Comparison of ENCODE assay signal across 9 cellular contexts in genomic region chr19:611506-611869, GRCh38. TPM values are rescaled to one million over a fixed set of nuclear protein-coding genes. Genes with fewer than 3 reads are reported as not detected.
DNase-seq lines count a peak whose midpoint lies in the region; ATAC-seq, FAIRE-seq and TF ChIP-seq lines count a peak whose summit lies in the region.
"Had no signal": no experiment of that assay in that cellular context is flagged by ENCODE, and none has a peak within 500 bp of the region (broad histone marks: within the 10 kb centered on the region; RNA-seq: fewer than 3 reads in every experiment).

No MANE protein-coding gene starts in this region.

- ATAC-seq in A549, result peak in 1 of 2 experiments; percentile 14; a peak in 3 of 6 replicates
- ATAC-seq in memory B cell (ENCODE audit: low read depth), result no peak
- ATAC-seq in HG02798 (IDR thresholded peaks at IDR 0.05; ENCODE audit: poor library complexity, unreplicated experiment), result no peak
- no peak for ATAC-seq in HG02938 (IDR thresholded peaks at IDR 0.05; ENCODE audit: unreplicated experiment)
- no peak for ATAC-seq in GM21367 (IDR thresholded peaks at IDR 0.05; ENCODE audit: unreplicated experiment)

- H3K9me3 ChIP-seq in A549, result no peaks in the 10 kb centered on the region

- peak overlapping the region; percentile 72 to 86 for H3K27ac ChIP-seq in A549
- H3K27ac ChIP-seq: VCaP had no signal

- H3K36me3 Mint-ChIP-seq in activated T-helper 2 cell treated with anti-CD3 and anti-CD28 coated beads, Interferon-gamma antibody, Interleukin-2, Interleukin-4, amounts not matched to agents 10 μg/mL and 5 μg/mL and 100 μg/mL, durations not matched to agents 14 hours and 24 hours and 36 hours (ENCODE audit: low read depth), result peaks cover 19% of the 10 kb centered on the region
- H3K36me3 Mint-ChIP-seq in memory B cell, result peaks cover 7% of the 10 kb centered on the region

- CTCF ChIA-PET in A549 (lab: Yijun Ruan, JAX), result interaction anchor here (1.7 kb wide), 1 partner anchor 12 kb away, joined by 4 read pairs; no protein-coding TSS in a partner anchor

- peaks cover 40% of the 10 kb centered on the region for H3K4me1 ChIP-seq in A549

- peak overlapping the region; percentile 97 for H3K27ac Mint-ChIP-seq in activated T-helper 2 cell treated with anti-CD3 and anti-CD28 coated beads, Interferon-gamma antibody, Interleukin-2, Interleukin-4, amounts not matched to agents 10 μg/mL and 5 μg/mL and 100 μg/mL, durations not matched to agents 14 hours and 24 hours and 36 hours
- peak overlapping the region; percentile 24 for H3K27ac Mint-ChIP-seq in memory B cell

- no peak for TF ChIP-seq CTCF in A549 (IDR thresholded peaks at IDR 0.05)

- peak overlapping the region; percentile 88 for H3K4me3 Mint-ChIP-seq in activated T-helper 2 cell treated with anti-CD3 and anti-CD28 coated beads, Interferon-gamma antibody, Interleukin-2, Interleukin-4, amounts not matched to agents 10 μg/mL and 5 μg/mL and 100 μg/mL, durations not matched to agents 14 hours and 24 hours and 36 hours (ENCODE audit: low read depth)
- H3K4me3 Mint-ChIP-seq in memory B cell, result peak overlapping the region; percentile 67

- peak overlapping the region; percentile 44; the same call in 1 of the 3 replicates for H3K4me2 ChIP-seq in A549

- TF ChIP-seq EP300 in A549 (IDR thresholded peaks at IDR 0.05), result no peak

- no peak for FAIRE-seq in A549 (lab: Jason Lieb, UNC)

- peaks cover 11% of the 10 kb centered on the region for H3K4me1 Mint-ChIP-seq in activated T-helper 2 cell treated with anti-CD3 and anti-CD28 coated beads, Interferon-gamma antibody, Interleukin-2, Interleukin-4, amounts not matched to agents 10 μg/mL and 5 μg/mL and 100 μg/mL, durations not matched to agents 14 hours and 24 hours and 36 hours (ENCODE audit: low read depth)
- H3K4me1 Mint-ChIP-seq in memory B cell, result peaks cover 10% of the 10 kb centered on the region

- TF ChIP-seq POLR2A in A549 (IDR thresholded peaks at IDR 0.05; ENCODE audit: low read length), result no peak

- no peak overlapping the region for H3K4me3 ChIP-seq in A549

- H3K27me3 Mint-ChIP-seq in activated T-helper 2 cell treated with anti-CD3 and anti-CD28 coated beads, Interferon-gamma antibody, Interleukin-2, Interleukin-4, amounts not matched to agents 10 μg/mL and 5 μg/mL and 100 μg/mL, durations not matched to agents 14 hours and 24 hours and 36 hours (ENCODE audit: low read depth), result no peaks in the 10 kb centered on the region
- H3K27me3 Mint-ChIP-seq in memory B cell, result peaks cover 2% of the 10 kb centered on the region

- TF ChIP-seq RAD21 in A549 (conservative IDR thresholded peaks at IDR 0.05 in 1 of 2, IDR thresholded peaks at IDR 0.05 in 1 of 2), result no peak

- WGBS in A549 (ENCODE audit: missing lambda C conversion rate), result 47% methylated on average over 12 of the region's 12 CpGs

- DNase-seq in A549 (ENCODE audit: low read depth in 1 of 2, low spot score in 1 of 2) (no peak), M059J (ENCODE audit: low read depth) (peak; percentile 100), memory B cell (ENCODE audit: low spot score in 2 of 2) (no peak), NCI-H2196 treated with DMSO at 0.1 percent for 48 hours (lab: John Stamatoyannopoulos, UW; ENCODE audit: unreplicated experiment) (no peak)
- no peak for DNase-seq in activated T-helper 2 cell treated with anti-CD3 and anti-CD28 coated beads, Interferon-gamma antibody, Interleukin-2, Interleukin-4, amounts not matched to agents 10 μg/mL and 5 μg/mL and 100 μg/mL, durations not matched to agents 14 hours and 24 hours and 36 hours (ENCODE audit: low spot score)

- H3K9me3 Mint-ChIP-seq in activated T-helper 2 cell treated with anti-CD3 and anti-CD28 coated beads, Interferon-gamma antibody, Interleukin-2, Interleukin-4, amounts not matched to agents 10 μg/mL and 5 μg/mL and 100 μg/mL, durations not matched to agents 14 hours and 24 hours and 36 hours, result no peaks in the 10 kb centered on the region
- H3K9me3 Mint-ChIP-seq in memory B cell, result no peaks in the 10 kb centered on the region

- intact Hi-C loops in activated T-helper 2 cell treated with anti-CD3 and anti-CD28 coated beads, Interferon-gamma antibody, Interleukin-2, Interleukin-4, amounts not matched to agents 10 μg/mL and 5 μg/mL and 100 μg/mL, durations not matched to agents 14 hours and 24 hours and 36 hours (cut with micrococcal nuclease), result loop anchor here (2.0 kb wide), 1 partner anchor 21 kb away; the partner anchor contains the start of gene POLRMT

- POLR2A ChIA-PET in A549 (lab: Yijun Ruan, JAX), result interaction anchor here (0.5 kb wide), 1 partner anchor 20 kb away, joined by 5 read pairs; no protein-coding TSS in a partner anchor

TF ChIP-seq in A549, 52 proteins besides CTCF, POLR2A, EP300 and RAD21:
- TF ChIP-seq CHD4 (IDR thresholded peaks at IDR 0.05; ENCODE audit: borderline replicate concordance) (no peak), TP53 (CRISPR knock-in tag; IDR thresholded peaks at IDR 0.05) (no peak), FOSL2 (IDR thresholded peaks at IDR 0.05) (no peak), FOSL2 (CRISPR knock-in tag; IDR thresholded peaks at IDR 0.05) (peak; percentile 24; the same call in 1 of the 2 replicates)
TF ChIP-seq in A549: peak in this region for 1.

RNA-seq across cellular contexts. Expression of gene HCN2, which starts 21.8 kb away (rescaled TPM):
- polyA plus RNA-seq in A549 (2011; rRNA removed), result 2.7 and 7.1 TPM in 2 replicates
- 11.4 and 16.3 TPM in 2 replicates for polyA plus RNA-seq in A549 (2012; cell fraction: cytosol; rRNA removed)
- polyA plus RNA-seq in A549 (2012; cell fraction: nucleus; rRNA removed), result 13.9 and 20.2 TPM in 2 replicates
- polyA plus RNA-seq in A549 (2017; fragmentation: RNase III; extraction: RNeasy Plus Mini Kit Qiagen cat#74134 plus additional on column Dnase treatment), result 23.2 to 24.8 TPM (median 24.7 TPM) in 3 replicates
- polyA minus RNA-seq in A549 (2011; rRNA and poly(A)+ RNA removed), result 15.7 and 22.3 TPM in 2 replicates
- 0.42 and 1.4 TPM in 2 replicates for total RNA-seq in M059J (2014; rRNA removed; shearing (Covaris generic))
- 0.52 and 0.64 TPM in 2 replicates for total RNA-seq in activated T-helper 2 cell treated with anti-CD3 and anti-CD28 coated beads, Interferon-gamma antibody, Interleukin-2, Interleukin-4, amounts not matched to agents 10 μg/mL and 5 μg/mL and 100 μg/mL, durations not matched to agents 14 hours and 24 hours and 36 hours

RNA-seq across cellular contexts. Expression of gene POLRMT, which starts 21.8 kb away (rescaled TPM):
- polyA plus RNA-seq in A549 (2011; rRNA removed), result 41.9 and 59.8 TPM in 2 replicates
- polyA plus RNA-seq in A549 (2012; cell fraction: cytosol; rRNA removed), result 58.8 and 76.2 TPM in 2 replicates
- polyA plus RNA-seq in A549 (2012; cell fraction: nucleus; rRNA removed), result 187 and 288 TPM in 2 replicates
- 65.0 to 68.8 TPM (median 66.5 TPM) in 3 replicates for polyA plus RNA-seq in A549 (2017; fragmentation: RNase III; extraction: RNeasy Plus Mini Kit Qiagen cat#74134 plus additional on column Dnase treatment)
- 192 and 233 TPM in 2 replicates for polyA minus RNA-seq in A549 (2011; rRNA and poly(A)+ RNA removed)
- total RNA-seq in M059J (2014; rRNA removed; shearing (Covaris generic)), result 16.4 and 25.5 TPM in 2 replicates
- total RNA-seq in activated T-helper 2 cell treated with anti-CD3 and anti-CD28 coated beads, Interferon-gamma antibody, Interleukin-2, Interleukin-4, amounts not matched to agents 10 μg/mL and 5 μg/mL and 100 μg/mL, durations not matched to agents 14 hours and 24 hours and 36 hours, result 90.1 and 94.7 TPM in 2 replicates

RNA-seq across cellular contexts. Expression of gene FGF22, which starts 28.2 kb away (rescaled TPM):
- polyA plus RNA-seq in A549 (2011; rRNA removed) (0.13 TPM in 1 of 2 replicates, not detected in the other), A549 (2017; fragmentation: RNase III; extraction: RNeasy Plus Mini Kit Qiagen cat#74134 plus additional on column Dnase treatment) (0.79 to 1.1 TPM (median 1.0 TPM) in 3 replicates)
- 0.28 and 0.39 TPM in 2 replicates for polyA plus RNA-seq in A549 (2012; cell fraction: cytosol; rRNA removed)
- 1.5 and 1.7 TPM in 2 replicates for polyA plus RNA-seq in A549 (2012; cell fraction: nucleus; rRNA removed)
- not detected in 2 replicates for polyA minus RNA-seq in A549 (2011; rRNA and poly(A)+ RNA removed)
- total RNA-seq in M059J (2014; rRNA removed; shearing (Covaris generic)), result not detected in 2 replicates
- total RNA-seq in activated T-helper 2 cell treated with anti-CD3 and anti-CD28 coated beads, Interferon-gamma antibody, Interleukin-2, Interleukin-4, amounts not matched to agents 10 μg/mL and 5 μg/mL and 100 μg/mL, durations not matched to agents 14 hours and 24 hours and 36 hours, result not detected in 2 replicates

RNA-seq across cellular contexts. Expression of gene BSG, which starts 39.1 kb away (rescaled TPM):
- polyA plus RNA-seq in A549 (2011; rRNA removed) (237 and 285 TPM in 2 replicates), A549 (2017; fragmentation: RNase III; extraction: RNeasy Plus Mini Kit Qiagen cat#74134 plus additional on column Dnase treatment) (528 to 583 TPM (median 579 TPM) in 3 replicates)
- 453 and 544 TPM in 2 replicates for polyA plus RNA-seq in A549 (2012; cell fraction: cytosol; rRNA removed)
- polyA plus RNA-seq in A549 (2012; cell fraction: nucleus; rRNA removed), result 893 and 1,029 TPM in 2 replicates
- polyA minus RNA-seq in A549 (2011; rRNA and poly(A)+ RNA removed), result 251 and 294 TPM in 2 replicates
- total RNA-seq in M059J (2014; rRNA removed; shearing (Covaris generic)), result 961 and 1,106 TPM in 2 replicates
- total RNA-seq in activated T-helper 2 cell treated with anti-CD3 and anti-CD28 coated beads, Interferon-gamma antibody, Interleukin-2, Interleukin-4, amounts not matched to agents 10 μg/mL and 5 μg/mL and 100 μg/mL, durations not matched to agents 14 hours and 24 hours and 36 hours, result 300 and 304 TPM in 2 replicates

RNA-seq across cellular contexts. Expression of gene RNF126, which starts 51.5 kb away (rescaled TPM):
- polyA plus RNA-seq in A549 (2011; rRNA removed) (3.1 and 4.9 TPM in 2 replicates), A549 (2017; fragmentation: RNase III; extraction: RNeasy Plus Mini Kit Qiagen cat#74134 plus additional on column Dnase treatment) (35.0 to 36.3 TPM (median 35.4 TPM) in 3 replicates)
- polyA plus RNA-seq in A549 (2012; cell fraction: cytosol; rRNA removed), result 43.6 and 53.5 TPM in 2 replicates
- 71.1 and 89.5 TPM in 2 replicates for polyA plus RNA-seq in A549 (2012; cell fraction: nucleus; rRNA removed)
- 2.4 and 5.0 TPM in 2 replicates for polyA minus RNA-seq in A549 (2011; rRNA and poly(A)+ RNA removed)
- 33.6 and 53.8 TPM in 2 replicates for total RNA-seq in M059J (2014; rRNA removed; shearing (Covaris generic))
- total RNA-seq in activated T-helper 2 cell treated with anti-CD3 and anti-CD28 coated beads, Interferon-gamma antibody, Interleukin-2, Interleukin-4, amounts not matched to agents 10 μg/mL and 5 μg/mL and 100 μg/mL, durations not matched to agents 14 hours and 24 hours and 36 hours, result 83.2 and 89.4 TPM in 2 replicates
